In the genomic region with DNA sequence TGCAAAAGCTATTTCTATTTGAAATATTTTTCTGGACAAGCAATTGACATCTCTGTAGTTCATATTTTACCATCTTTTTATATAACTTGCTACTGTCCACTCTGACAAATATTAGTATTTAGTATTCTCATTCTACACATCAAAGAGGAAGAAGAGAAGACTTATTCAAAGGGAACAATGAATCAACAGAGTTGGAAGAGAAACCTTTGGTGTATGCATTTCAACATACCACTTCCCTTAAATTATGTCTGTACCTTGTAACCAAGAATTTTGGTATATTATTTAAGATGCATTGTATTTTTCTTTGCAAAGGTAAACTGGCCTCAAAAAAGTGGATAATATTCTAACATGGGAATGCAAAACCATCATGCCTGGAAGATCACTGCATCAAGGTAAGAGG, we compare ENCODE assay signal across 22 cellular contexts.
"Had no signal": no experiment of that assay in that cellular context is flagged by ENCODE, and none has a peak within 500 bp of the region (broad histone marks: within the 10 kb centered on the region; RNA-seq: fewer than 3 reads in every experiment).

No MANE protein-coding gene starts in this region.

- DNase-seq: activated CD4-positive, alpha-beta T cell treated with anti-CD3 and anti-CD28 coated beads for 4 hours; activated CD4-positive, alpha-beta T cell treated with anti-CD3 and anti-CD28 coated beads, Interleukin-2, amount 50 U/mL, for 4 hours; activated CD4-positive, CD25-positive, alpha-beta regulatory T cell; activated naive CD4-positive, alpha-beta T cell treated with Interleukin-2 at 50 U/mL for 16 hours; activated naive CD8-positive, alpha-beta T cell treated with anti-CD3 and anti-CD28 coated beads, Interleukin-2, amount 10 ng/mL, durations not matched to agents 7 days and 5 days; activated T-cell treated with anti-CD3 and anti-CD28 coated beads for 4 hours; activated T-cell treated with anti-CD3 and anti-CD28 coated beads, Interleukin-2, amount 50 U/mL, for 72 hours; cortex of kidney; effector memory CD8-positive, alpha-beta T cell; erythroblast; gastrocnemius medialis; islet precursor cell; left ventricle myocardium superior; nephron progenitor cell; ovary; retina; stimulated activated CD4-positive, alpha-beta T cell treated with anti-CD3 and anti-CD28 coated beads, Interleukin-12 subunit alpha, Interleukin-12 subunit beta, amount 100 ng/mL, for 4 hours; stimulated activated CD4-positive, alpha-beta T cell treated with anti-CD3 and anti-CD28 coated beads, Interleukin-4, amount 100 ng/mL, for 1 hour; stimulated activated naive CD8-positive, alpha-beta T cell treated with anti-CD3 and anti-CD28 coated beads, Interleukin-15, Interleukin-2, amounts not matched to agents 100 U/mL and 50 U/mL, for 24 hours; testis; transverse colon had no signal

- ATAC-seq: activated T-cell treated with anti-CD3 and anti-CD28 coated beads, Interleukin-2, amount 50 U/mL, for 72 hours; effector memory CD8-positive, alpha-beta T cell; gastrocnemius medialis; left ventricle myocardium superior; sciatic nerve; stimulated activated naive CD8-positive, alpha-beta T cell treated with anti-CD3 and anti-CD28 coated beads, Interleukin-15, Interleukin-2, amounts not matched to agents 100 U/mL and 50 U/mL, for 24 hours had no signal
